8 cellular contexts compared by ENCODE assay signal in genomic region chr17:50272711-50273653, GRCh38. TPM values are rescaled to one million over a fixed set of nuclear protein-coding genes. Genes with fewer than 3 reads are reported as not detected.
DNase-seq lines count a peak whose midpoint lies in the region; ATAC-seq, FAIRE-seq and TF ChIP-seq lines count a peak whose summit lies in the region.

No MANE protein-coding gene starts in this region.

- no peaks in the 10 kb centered on the region for H3K36me3 ChIP-seq in endothelial cell of umbilical vein (ENCODE audit: control insufficient read depth in 2 of 2, extremely low read depth in 1 of 2, insufficient read depth in 2 of 2, low read length in 2 of 2)
- H3K36me3 ChIP-seq in mucosa of rectum (ENCODE audit: control insufficient read depth in 2 of 2, insufficient read depth in 2 of 2, low read length in 2 of 2) = no peaks in the 10 kb centered on the region

- no peak overlapping the region for H3K27ac ChIP-seq in endothelial cell of umbilical vein (ENCODE audit: insufficient read depth, low read depth, low read length)
- peak overlapping the region; percentile 2 to 52 for H3K27ac ChIP-seq in mucosa of rectum (ENCODE audit: low read depth in 2 of 2, low read length in 2 of 2)

- H3K4me2 ChIP-seq in endothelial cell of umbilical vein (ENCODE audit: insufficient read depth, low read length) = peak overlapping the region; percentile 77

- DNase-seq in GM10266 (ENCODE audit: extremely low spot score) (peak; percentile 79), NCI-H1930 (lab: John Stamatoyannopoulos, UW) (peak; percentile 3 to 50), endothelial cell of umbilical vein (ENCODE audit: low read depth, low spot score) (peak; percentile 31)
- DNase-seq in activated CD8-positive, alpha-beta memory T cell treated with anti-CD3 and anti-CD28 coated beads for 48 hours (ENCODE audit: low read depth in 2 of 3, low spot score in 2 of 3) = peak in 2 of 3 experiments; percentile 36 to 45

- H3K4me3 ChIP-seq in endothelial cell of umbilical vein (replicated peaks in 1 of 3; ENCODE audit: insufficient read depth in 1 of 3, low read depth in 1 of 3, low read length in 3 of 3) = peak overlapping the region; percentile 35 to 50 (median 42)
- H3K4me3 ChIP-seq in mucosa of rectum (ENCODE audit: low read length in 2 of 2) = peak overlapping the region; percentile 60 to 84

- no peaks in the 10 kb centered on the region for H4K20me1 ChIP-seq in endothelial cell of umbilical vein (replicated peaks; ENCODE audit: control insufficient read depth, extremely low read depth, insufficient read depth, low read length)

- H3K9me3 Mint-ChIP-seq in stimulated activated memory B cell treated with anti-CD40 and anti-IgM and Interleukin-4, amounts not matched to agents 10 μg/mL and 1 μg/mL and 100 μg/mL, for 72 hours = no peaks in the 10 kb centered on the region

- POLR2A ChIA-PET in endothelial cell of umbilical vein (lab: Charles Lee) = no interaction called here

- no peaks in the 10 kb centered on the region for H3K79me2 ChIP-seq in endothelial cell of umbilical vein (ENCODE audit: control insufficient read depth, insufficient read depth, low read length)

- TF ChIP-seq CTCF in GM10266 (IDR thresholded peaks at IDR 0.05; ENCODE audit: control insufficient read depth, insufficient read depth, low read depth, missing control alignments) (peak; percentile 86), endothelial cell of umbilical vein (IDR thresholded peaks at IDR 0.05; ENCODE audit: extremely low read depth in 1 of 2, insufficient read depth in 1 of 2, low read depth in 1 of 2, low read length in 2 of 2) (peak; percentile 62 to 87)

- H3K4me3 Mint-ChIP-seq in stimulated activated memory B cell treated with anti-CD40 and anti-IgM and Interleukin-4, amounts not matched to agents 10 μg/mL and 1 μg/mL and 100 μg/mL, for 72 hours = peak overlapping the region; percentile 75

- H2AFZ ChIP-seq in endothelial cell of umbilical vein (ENCODE audit: low read depth, low read length) = peak overlapping the region; percentile 99

- peak overlapping the region; percentile 34 for H3K9ac ChIP-seq in endothelial cell of umbilical vein (replicated peaks; ENCODE audit: extremely low read depth, insufficient read depth, low read length)
- peak overlapping the region; percentile 48 to 72 for H3K9ac ChIP-seq in mucosa of rectum (ENCODE audit: low read depth in 1 of 2, low read length in 2 of 2)

- peaks cover 3 to 7% of the 10 kb centered on the region in 2 experiments for H3K27me3 ChIP-seq in endothelial cell of umbilical vein (ENCODE audit: control insufficient read depth in 2 of 2, insufficient read depth in 2 of 2, low read length in 2 of 2)
- peaks cover 0 to 4% of the 10 kb centered on the region in 2 donors for H3K27me3 ChIP-seq in mucosa of rectum (ENCODE audit: control insufficient read depth in 2 of 2, insufficient read depth in 2 of 2, low read length in 2 of 2)

- intact Hi-C loops in endothelial cell of umbilical vein (cut with micrococcal nuclease) = loop anchor here (1.0 kb wide), 2 partner anchors 24 to 73 kb away; no protein-coding TSS in a partner anchor

- peak; percentile 65 for ATAC-seq in stimulated activated memory B cell treated with anti-CD40 and anti-IgM and Interleukin-4, amounts not matched to agents 10 μg/mL and 1 μg/mL and 100 μg/mL, for 72 hours
- ATAC-seq in GM21526 (IDR thresholded peaks at IDR 0.05; ENCODE audit: low FRiP score, unreplicated experiment) (no peak), HG02610 (IDR thresholded peaks at IDR 0.05; ENCODE audit: unreplicated experiment) (no peak)

- peak overlapping the region; percentile 57 for H3K27ac Mint-ChIP-seq in stimulated activated memory B cell treated with anti-CD40 and anti-IgM and Interleukin-4, amounts not matched to agents 10 μg/mL and 1 μg/mL and 100 μg/mL, for 72 hours

- CTCF ChIA-PET in endothelial cell of umbilical vein (lab: Charles Lee) = interaction anchor here (0.8 to 11.4 kb wide), 25 partner anchors 10 to 179 kb away, joined by 3 to 236 read pairs (median 4); partner anchors contain the start of gene COL1A1

- dilution Hi-C loops in endothelial cell of umbilical vein (cut with MboI; ENCODE audit: extremely low pct_ligation_motif_present, low sequenced_read_pairs) = no loop called here

- H3K9me3 ChIP-seq in endothelial cell of umbilical vein (replicated peaks; ENCODE audit: control insufficient read depth, insufficient read depth, low read length) (no peaks in the 10 kb centered on the region), mucosa of rectum (ENCODE audit: control insufficient read depth in 2 of 2, low read length in 2 of 2) (no peaks in the 10 kb centered on the region)

- H3K4me1 Mint-ChIP-seq in stimulated activated memory B cell treated with anti-CD40 and anti-IgM and Interleukin-4, amounts not matched to agents 10 μg/mL and 1 μg/mL and 100 μg/mL, for 72 hours = peaks cover 27% of the 10 kb centered on the region

- H3K4me1 ChIP-seq in endothelial cell of umbilical vein (ENCODE audit: control insufficient read depth, extremely low read depth, insufficient read depth, low read length) (peaks cover 3% of the 10 kb centered on the region), mucosa of rectum (ENCODE audit: control insufficient read depth in 2 of 2, insufficient read depth in 2 of 2, low read length in 2 of 2) (peaks cover 21 to 23% of the 10 kb centered on the region in 2 donors)

- H3K27me3 Mint-ChIP-seq in stimulated activated memory B cell treated with anti-CD40 and anti-IgM and Interleukin-4, amounts not matched to agents 10 μg/mL and 1 μg/mL and 100 μg/mL, for 72 hours = peaks cover 61% of the 10 kb centered on the region

- no peaks in the 10 kb centered on the region for H3K36me3 Mint-ChIP-seq in stimulated activated memory B cell treated with anti-CD40 and anti-IgM and Interleukin-4, amounts not matched to agents 10 μg/mL and 1 μg/mL and 100 μg/mL, for 72 hours

- no TSS peak for BruUV-seq in endothelial cell of umbilical vein (replicated peaks; lab: Mats Ljungman, UMichigan)

- FAIRE-seq in endothelial cell of umbilical vein (lab: Jason Lieb, UNC) = peak; percentile 66

- no peak for TF ChIP-seq POLR2A in endothelial cell of umbilical vein (IDR thresholded peaks at IDR 0.05; ENCODE audit: low read depth, low read length)

- no peaks in the 10 kb centered on the region for H3K9me1 ChIP-seq in endothelial cell of umbilical vein (replicated peaks; ENCODE audit: control insufficient read depth, extremely low read depth, insufficient read depth, low read length)

TF ChIP-seq in endothelial cell of umbilical vein, 7 proteins besides CTCF, POLR2A, EP300 and RAD21:
- no peak for TF ChIP-seq POLR2AphosphoS5 (IDR thresholded peaks at IDR 0.05; ENCODE audit: insufficient read depth, low read depth, low read length)
- TF ChIP-seq EZH2 (IDR thresholded peaks at IDR 0.05; ENCODE audit: borderline replicate concordance, low read depth, low read length, severe bottlenecking) = peak; percentile 34

RNA-seq across cellular contexts. Expression of gene TMEM92, which starts 1.3 kb away (rescaled TPM):
- not detected in 2 replicates for total RNA-seq in endothelial cell of umbilical vein
- 0.03 and 0.06 TPM in 2 replicates for polyA plus RNA-seq in endothelial cell of umbilical vein
- 0.01 TPM in 1 of 2 replicates, not detected in the other for polyA plus RNA-seq in endothelial cell of umbilical vein (2011; cell fraction: cytosol; rRNA removed)
- not detected in 2 replicates for polyA plus RNA-seq in endothelial cell of umbilical vein (2011; cell fraction: nucleus; rRNA removed)
- 0.12 and 0.70 TPM in 2 replicates for polyA plus RNA-seq in endothelial cell of umbilical vein (2012)
- not detected in 2 replicates for polyA minus RNA-seq in endothelial cell of umbilical vein
- 3.4 TPM for polyA minus RNA-seq in endothelial cell of umbilical vein (2011; cell fraction: cytosol; rRNA and poly(A)+ RNA removed)
- polyA minus RNA-seq in endothelial cell of umbilical vein (2011; cell fraction: nucleus; rRNA and poly(A)+ RNA removed) = not detected in 2 replicates

Comparison
In these comparisons a context has a peak if more than half of its experiments do, and no peak if none do; other contexts are left out.
1. DNase-seq: peak in every context shown above with its lines; median percentile 79 in GM10266; 40 in activated CD8-positive, alpha-beta memory T cell treated with anti-CD3 and anti-CD28 coated beads for 48 hours; 31 in endothelial cell of umbilical vein; 26 in NCI-H1930.